ENCODE assay signal across 10 cellular contexts in genomic region chr7:129089521-129090212, GRCh38. TPM values are rescaled to one million over a fixed set of nuclear protein-coding genes. Genes with fewer than 3 reads are reported as not detected.
DNase-seq lines count a peak whose midpoint lies in the region; ATAC-seq and TF ChIP-seq lines count a peak whose summit lies in the region.
"Had no signal": no experiment of that assay in that cellular context is flagged by ENCODE, and none has a peak within 500 bp of the region (broad histone marks: within the 10 kb centered on the region; RNA-seq: fewer than 3 reads in every experiment).

No MANE protein-coding gene starts in this region.

- H3K9ac ChIP-seq in GM23248: no peak overlapping the region

- intact Hi-C loops in breast epithelium (cut with DNase I; ENCODE audit: low total_unique reads): no loop called here

- H3K4me2 ChIP-seq in GM23248 (ENCODE audit: unreplicated experiment): no peak overlapping the region

- H3K9me2 ChIP-seq in GM23248 (ENCODE audit: insufficient read depth): no peaks in the 10 kb centered on the region

- H3K9me3 ChIP-seq in GM23248 (ENCODE audit: low read depth) (no peaks in the 10 kb centered on the region), breast epithelium (no peaks in the 10 kb centered on the region)
- H3K9me3 ChIP-seq: body of pancreas, SJSA1 had no signal

- no peak overlapping the region for H2AFZ ChIP-seq in GM23248

- in situ Hi-C loops in GM23248 (cut with MboI): loop anchor here (10.0 kb wide), 1 partner anchor 185 kb away; no protein-coding TSS in a partner anchor

- H3K27ac ChIP-seq in GM23248 (no peak overlapping the region), breast epithelium (no peak overlapping the region)
- H3K27ac ChIP-seq: body of pancreas, SJSA1 had no signal

- WGBS in GM23248 (ENCODE audit: low coverage in 1 of 2, low lambda C conversion rate in 2 of 2, missing lambda C conversion rate in 2 of 2), 2 experiments: 48 to 50% methylated on average over 4 of the region's 4 CpGs

- H3F3A ChIP-seq in GM23248 (ENCODE audit: insufficient read depth): no peaks in the 10 kb centered on the region

- DNase-seq in GM23248 (peak; percentile 15), LHCN-M2 (ENCODE audit: low read depth) (peak; percentile 18), left lobe of liver (ENCODE audit: low spot score) (no peak), breast epithelium (ENCODE audit: low spot score in 2 of 2) (no peak), DMS153 (lab: John Stamatoyannopoulos, UW) (no peak), AG08395 (ENCODE audit: low spot score) (no peak)
- DNase-seq: body of pancreas had no signal

- peak; percentile 81 for ATAC-seq in GM18858 (IDR thresholded peaks at IDR 0.05; ENCODE audit: unreplicated experiment)
- peak; percentile 48 for ATAC-seq in left lobe of liver
- ATAC-seq in GM19397 (IDR thresholded peaks at IDR 0.05; ENCODE audit: unreplicated experiment): no peak
- ATAC-seq: body of pancreas had no signal

- H3K36me3 ChIP-seq in GM23248 (ENCODE audit: low read depth) (no peaks in the 10 kb centered on the region), breast epithelium (no peaks in the 10 kb centered on the region)
- H3K36me3 ChIP-seq: SJSA1 had no signal

- H3K4me1 ChIP-seq in GM23248 (ENCODE audit: insufficient read depth) (no peaks in the 10 kb centered on the region), breast epithelium (no peaks in the 10 kb centered on the region)
- H3K4me1 ChIP-seq: body of pancreas had no signal

- H3K4me3 ChIP-seq in GM23248: no peak overlapping the region
- H3K4me3 ChIP-seq in breast epithelium: no peak overlapping the region
- H3K4me3 ChIP-seq: body of pancreas, SJSA1 had no signal

- no peaks in the 10 kb centered on the region for H4K20me1 ChIP-seq in GM23248 (ENCODE audit: insufficient read depth)

- H3K27me3 ChIP-seq in GM23248 (replicated peaks; ENCODE audit: insufficient read depth) (peaks cover 9% of the 10 kb centered on the region), breast epithelium (no peaks in the 10 kb centered on the region)
- H3K27me3 ChIP-seq: body of pancreas had no signal

- no peak for TF ChIP-seq CTCF in breast epithelium (IDR thresholded peaks at IDR 0.05)

- no peak for TF ChIP-seq POLR2A in breast epithelium (IDR thresholded peaks at IDR 0.05)

- H3K79me2 ChIP-seq in GM23248 (ENCODE audit: insufficient read depth): no peaks in the 10 kb centered on the region

RNA-seq across cellular contexts. Expression of gene TNPO3, which starts 34.8 kb away (rescaled TPM):
- total RNA-seq in GM23248 (2014; rRNA removed; shearing (Covaris generic)): 41.9 and 47.2 TPM in 2 replicates
- 31.6 and 34.2 TPM in 2 replicates for polyA plus RNA-seq in GM23248 (2016; fragmentation: Nextera tagmentation; extraction: Ambion mirVana)
- total RNA-seq in LHCN-M2 (2014; rRNA removed): 70.7 and 71.1 TPM in 2 replicates
- polyA plus RNA-seq in LHCN-M2 (2012): 38.3 TPM
- 16.6 TPM for total RNA-seq in left lobe of liver
- total RNA-seq in breast epithelium: 10 to 100 TPM; 36.4 to 42.7 (median 36.6) TPM

RNA-seq across cellular contexts. Expression of gene TSPAN33, which starts 54.8 kb away (rescaled TPM):
- 0.76 TPM in 2 replicates for total RNA-seq in GM23248 (2014; rRNA removed; shearing (Covaris generic))
- not detected in 2 replicates for polyA plus RNA-seq in GM23248 (2016; fragmentation: Nextera tagmentation; extraction: Ambion mirVana)
- total RNA-seq in LHCN-M2 (2014; rRNA removed) (0.57 TPM in 1 of 2 replicates, not detected in the other), left lobe of liver (33.7 TPM), breast epithelium (10 to 100 TPM in 1 of 3 donors, 1 to 10 TPM in 2; 3.9 to 11.4 (median 5.4) TPM)
- polyA plus RNA-seq in LHCN-M2 (2012): 0.15 TPM

Comparison
In these comparisons a context has a peak if more than half of its experiments do, and no peak if none do; other contexts are left out.
1. DNase-seq: peak in GM23248 (single experiment) and LHCN-M2 (single experiment); none in left lobe of liver (single experiment), breast epithelium (0 of 2), DMS153 (single experiment) and AG08395 (single experiment).